9 cellular contexts compared by ENCODE assay signal in the genomic region with DNA sequence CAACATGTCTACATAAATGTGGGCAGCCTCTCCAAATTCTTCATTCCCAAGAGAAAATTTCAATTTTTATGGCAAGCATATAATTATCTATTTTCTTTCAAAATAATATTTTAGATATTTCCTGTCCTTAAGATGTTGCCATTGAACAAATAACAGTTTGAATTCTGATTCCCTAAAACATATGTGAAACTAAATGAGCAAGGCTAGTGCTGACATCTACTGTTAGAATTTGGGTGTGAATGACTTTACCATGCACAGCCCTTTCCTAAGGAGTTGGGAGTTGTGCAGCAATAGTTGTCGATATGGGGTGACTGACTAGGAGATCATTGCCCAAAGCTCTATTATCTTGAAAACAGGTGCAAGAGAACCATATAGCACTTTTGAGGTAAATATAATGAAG.
DNase-seq lines count a peak whose midpoint lies in the region; TF ChIP-seq lines count a peak whose summit lies in the region.
"Had no signal": no experiment of that assay in that cellular context is flagged by ENCODE, and none has a peak within 500 bp of the region (broad histone marks: within the 10 kb centered on the region; RNA-seq: fewer than 3 reads in every experiment).

No MANE protein-coding gene starts in this region.

- peaks cover 3% of the 10 kb centered on the region for H3K4me1 Mint-ChIP-seq in type B pancreatic cell (ENCODE audit: unreplicated experiment)
- H3K4me1 Mint-ChIP-seq: naive thymus-derived CD8-positive, alpha-beta T cell had no signal

- 73% methylated on average over 1 of the region's 1 CpG for WGBS in hepatocyte (ENCODE audit: low lambda C conversion rate, missing lambda C conversion rate)

- no peak overlapping the region for H3K4me3 ChIP-seq in Jurkat, Clone E6-1 (ENCODE audit: low read length)
- no peak overlapping the region for H3K4me3 ChIP-seq in adipocyte (ENCODE audit: low read length)
- no peak overlapping the region for H3K4me3 ChIP-seq in hepatocyte

- no peak overlapping the region for H2AFZ ChIP-seq in hepatocyte

- H3K27ac Mint-ChIP-seq in type B pancreatic cell: no peak overlapping the region
- H3K27ac Mint-ChIP-seq: naive thymus-derived CD8-positive, alpha-beta T cell had no signal

- H3K9me2 ChIP-seq in hepatocyte (replicated peaks; ENCODE audit: insufficient read depth): no peaks in the 10 kb centered on the region

- H3K36me3 Mint-ChIP-seq in type B pancreatic cell: no peaks in the 10 kb centered on the region
- H3K36me3 Mint-ChIP-seq: naive thymus-derived CD8-positive, alpha-beta T cell had no signal

- no peaks in the 10 kb centered on the region for H3K9me3 Mint-ChIP-seq in type B pancreatic cell

- no peaks in the 10 kb centered on the region for H3K27me3 Mint-ChIP-seq in type B pancreatic cell

- H3K36me3 ChIP-seq in adipocyte (ENCODE audit: control insufficient read depth, insufficient read depth, low read length, severe bottlenecking): no peaks in the 10 kb centered on the region
- H3K36me3 ChIP-seq in hepatocyte (replicated peaks; ENCODE audit: insufficient read depth, low read depth): no peaks in the 10 kb centered on the region

- H3K4me1 ChIP-seq in adipocyte (ENCODE audit: control insufficient read depth, insufficient read depth, low read length): peaks cover 5% of the 10 kb centered on the region
- no peaks in the 10 kb centered on the region for H3K4me1 ChIP-seq in hepatocyte (ENCODE audit: insufficient read depth)

- no peak overlapping the region for H3K4me3 Mint-ChIP-seq in type B pancreatic cell
- H3K4me3 Mint-ChIP-seq: naive thymus-derived CD8-positive, alpha-beta T cell had no signal

- no peak overlapping the region for H3K4me2 ChIP-seq in hepatocyte

- H3K27me3 ChIP-seq in adipocyte (replicated peaks; ENCODE audit: control insufficient read depth, insufficient read depth, low read length): no peaks in the 10 kb centered on the region
- H3K27me3 ChIP-seq in hepatocyte: no peaks in the 10 kb centered on the region

- TF ChIP-seq CTCF in hepatocyte (IDR thresholded peaks at IDR 0.05; ENCODE audit: poor library complexity) (peak; percentile 67), type B pancreatic cell (conservative IDR thresholded peaks at IDR 0.05) (peak; percentile 68)

- H3K9me3 ChIP-seq in adipocyte (ENCODE audit: control insufficient read depth, low read length): peaks cover 5% of the 10 kb centered on the region
- no peaks in the 10 kb centered on the region for H3K9me3 ChIP-seq in hepatocyte (ENCODE audit: low read depth)

- no peak overlapping the region for H3K27ac ChIP-seq in hepatocyte

- H3K9ac ChIP-seq in adipocyte (ENCODE audit: low read length): peak overlapping the region; percentile 35

- H4K20me1 ChIP-seq in hepatocyte (ENCODE audit: insufficient read depth, poor library complexity, severe bottlenecking): no peaks in the 10 kb centered on the region

- DNase-seq in DMS114 treated with DMSO at 0.1 percent for 48 hours (lab: John Stamatoyannopoulos, UW; ENCODE audit: unreplicated experiment): peak; percentile 80
- DNase-seq in Jurkat, Clone E6-1 (ENCODE audit: low read depth, low spot score): peak; percentile 16
- peak; percentile 87 for DNase-seq in adipocyte (ENCODE audit: low read depth)
- peak; percentile 39 for DNase-seq in hepatocyte (ENCODE audit: low spot score)
- no peak for DNase-seq in type B pancreatic cell (ENCODE audit: extremely low spot score, unreplicated experiment)
- no peak for DNase-seq in GM19238 (ENCODE audit: insufficient read length, low spot score)
- no peak for DNase-seq in NCI-H128 (lab: John Stamatoyannopoulos, UW; ENCODE audit: unreplicated experiment)
- DNase-seq in stimulated activated CD8-positive, alpha-beta memory T cell treated with anti-CD3 and anti-CD28 coated beads, Interleukin-4, amount 100 ng/mL, for 48 hours: no peak

- no peaks in the 10 kb centered on the region for H3K79me2 ChIP-seq in hepatocyte

Comparison
In these comparisons a context has a peak if more than half of its experiments do, and no peak if none do; other contexts are left out.
1. DNase-seq: peak in DMS114 treated with DMSO at 0.1 percent for 48 hours (single experiment), Jurkat, Clone E6-1 (single experiment), adipocyte (single experiment) and hepatocyte (single experiment); none in type B pancreatic cell (single experiment), GM19238 (single experiment), NCI-H128 (single experiment) and stimulated activated CD8-positive, alpha-beta memory T cell treated with anti-CD3 and anti-CD28 coated beads, Interleukin-4, amount 100 ng/mL, for 48 hours (single experiment).